In genomic region chr22:24525416-24526037, GRCh38 we compare ENCODE assay signal across 1 cellular context.
A peak's percentile ranks its signal among the peaks of the same experiment; 100 is the strongest.
TF ChIP-seq lines count a peak whose summit lies in the region.

No MANE protein-coding gene starts in this region.

TF ChIP-seq in HepG2, 621 proteins besides CTCF, POLR2A, EP300 and RAD21 (continued from another document and continues in another):
- no peak for TF ChIP-seq THAP9 (CRISPR knock-in tag; IDR thresholded peaks at IDR 0.05; ENCODE audit: borderline replicate concordance)
- no peak for TF ChIP-seq DBP (CRISPR knock-in tag; IDR thresholded peaks at IDR 0.05; ENCODE audit: not compliant biosample characterization)
- TF ChIP-seq ZNF549 (CRISPR knock-in tag; IDR thresholded peaks at IDR 0.05) = no peak
- TF ChIP-seq ARID4A (CRISPR knock-in tag; IDR thresholded peaks at IDR 0.05; ENCODE audit: borderline replicate concordance) = peak; percentile 61; the same call in 1 of the 2 replicates
- TF ChIP-seq HOXA3 (CRISPR knock-in tag; IDR thresholded peaks at IDR 0.05) = peak; percentile 71; the same call in 1 of the 2 replicates
- no peak for TF ChIP-seq RNF2 (conservative IDR thresholded peaks at IDR 0.05; ENCODE audit: low read depth)
- no peak; the same call in 1 of the 2 replicates for TF ChIP-seq MYC (CRISPR knock-in tag; IDR thresholded peaks at IDR 0.05; ENCODE audit: borderline replicate concordance)
- TF ChIP-seq SP140L (CRISPR knock-in tag; IDR thresholded peaks at IDR 0.05; ENCODE audit: borderline replicate concordance) = no peak
- TF ChIP-seq CENPT (CRISPR knock-in tag; IDR thresholded peaks at IDR 0.05; ENCODE audit: low read depth) = no peak
- TF ChIP-seq ZNF737 (CRISPR knock-in tag; IDR thresholded peaks at IDR 0.05; ENCODE audit: borderline replicate concordance) = no peak
- no peak for TF ChIP-seq RBM39 (IDR thresholded peaks at IDR 0.05; ENCODE audit: low read depth, low read length, poor library complexity, severe bottlenecking)
- no peak for TF ChIP-seq NRL (CRISPR knock-in tag; IDR thresholded peaks at IDR 0.05; ENCODE audit: borderline replicate concordance)
- TF ChIP-seq SIX4 (CRISPR knock-in tag; IDR thresholded peaks at IDR 0.05) = no peak
- TF ChIP-seq FOXM1 (CRISPR knock-in tag; IDR thresholded peaks at IDR 0.05) = no peak
- TF ChIP-seq ZNF350 (CRISPR knock-in tag; IDR thresholded peaks at IDR 0.05; ENCODE audit: borderline replicate concordance, low read depth) = peak; percentile 62; the same call in 1 of the 2 replicates
- TF ChIP-seq MAFG (CRISPR knock-in tag; IDR thresholded peaks at IDR 0.05) = no peak
- TF ChIP-seq AKAP8 (CRISPR knock-in tag; IDR thresholded peaks at IDR 0.05) = no peak
- no peak for TF ChIP-seq ZFP36 (IDR thresholded peaks at IDR 0.05; ENCODE audit: borderline replicate concordance, low read depth, low read length, partially characterized antibody)
- no peak for TF ChIP-seq ZFAT (CRISPR knock-in tag; conservative IDR thresholded peaks at IDR 0.05)
- TF ChIP-seq ZNF740 (CRISPR knock-in tag; IDR thresholded peaks at IDR 0.05) = no peak
- no peak for TF ChIP-seq TOE1 (CRISPR knock-in tag; IDR thresholded peaks at IDR 0.05)
- 0 out of 2 replicates have a peak, but pooled peaks have one; percentile 20 for TF ChIP-seq MTA1 (CRISPR knock-in tag; IDR thresholded peaks at IDR 0.05; ENCODE audit: borderline replicate concordance)
- no peak for TF ChIP-seq NFRKB (IDR thresholded peaks at IDR 0.05)
- TF ChIP-seq KLF12 (CRISPR knock-in tag; IDR thresholded peaks at IDR 0.05; ENCODE audit: borderline replicate concordance) = no peak
- peak; percentile 63; the same call in 1 of the 2 replicates for TF ChIP-seq RFXANK (CRISPR knock-in tag; IDR thresholded peaks at IDR 0.05)
- no peak for TF ChIP-seq HNF1A (IDR thresholded peaks at IDR 0.05; ENCODE audit: low read depth)
- no peak; the same call in 1 of the 2 replicates for TF ChIP-seq HNF1A (CRISPR knock-in tag; IDR thresholded peaks at IDR 0.05; ENCODE audit: borderline replicate concordance)
- TF ChIP-seq ATM (IDR thresholded peaks at IDR 0.05; ENCODE audit: borderline replicate concordance) = no peak
- no peak for TF ChIP-seq TBX3 (IDR thresholded peaks at IDR 0.05; ENCODE audit: borderline replicate concordance)
- no peak for TF ChIP-seq ATF7-NPFF (CRISPR knock-in tag; IDR thresholded peaks at IDR 0.05; ENCODE audit: low read depth)
- no peak; the same call in 1 of the 2 replicates for TF ChIP-seq AHDC1 (CRISPR knock-in tag; IDR thresholded peaks at IDR 0.05; ENCODE audit: borderline replicate concordance)
- peak; percentile 27; the same call in 1 of the 2 replicates for TF ChIP-seq KLF6 (CRISPR knock-in tag; IDR thresholded peaks at IDR 0.05)
- TF ChIP-seq IRF9 (CRISPR knock-in tag; IDR thresholded peaks at IDR 0.05; ENCODE audit: borderline replicate concordance) = no peak; the same call in 1 of the 2 replicates
- TF ChIP-seq EED (CRISPR knock-in tag; IDR thresholded peaks at IDR 0.05) = no peak
- TF ChIP-seq HMG20A (CRISPR knock-in tag; IDR thresholded peaks at IDR 0.05; ENCODE audit: borderline replicate concordance) = peak; percentile 73; the same call in 1 of the 2 replicates
- TF ChIP-seq ZNF12 (CRISPR knock-in tag; IDR thresholded peaks at IDR 0.05) = peak; percentile 79
- TF ChIP-seq ZBTB7A (CRISPR knock-in tag; IDR thresholded peaks at IDR 0.05) = peak; percentile 15; the same call in 1 of the 2 replicates
- TF ChIP-seq ZFP82 (CRISPR knock-in tag; IDR thresholded peaks at IDR 0.05; ENCODE audit: borderline replicate concordance) = no peak
- TF ChIP-seq MLX (CRISPR knock-in tag; IDR thresholded peaks at IDR 0.05) = peak; percentile 69
- peak; percentile 81 for TF ChIP-seq HDAC1 (CRISPR knock-in tag; IDR thresholded peaks at IDR 0.05)
- TF ChIP-seq ZNF720 (CRISPR knock-in tag; IDR thresholded peaks at IDR 0.05) = no peak
- peak; percentile 96 for TF ChIP-seq HNF4A (CRISPR knock-in tag; IDR thresholded peaks at IDR 0.05)
- TF ChIP-seq MIXL1 (CRISPR knock-in tag; IDR thresholded peaks at IDR 0.05) = peak; percentile 75; the same call in 1 of the 2 replicates
- no peak for TF ChIP-seq ARNT (IDR thresholded peaks at IDR 0.05)
- no peak for TF ChIP-seq PHB2 (IDR thresholded peaks at IDR 0.05; ENCODE audit: partially characterized antibody)
- TF ChIP-seq GFI1 (CRISPR knock-in tag; IDR thresholded peaks at IDR 0.05; ENCODE audit: borderline replicate concordance) = peak; percentile 98
- no peak for TF ChIP-seq AHR (CRISPR knock-in tag; IDR thresholded peaks at IDR 0.05)
